Comparison of ENCODE assay signal across 8 cellular contexts in the genomic region with DNA sequence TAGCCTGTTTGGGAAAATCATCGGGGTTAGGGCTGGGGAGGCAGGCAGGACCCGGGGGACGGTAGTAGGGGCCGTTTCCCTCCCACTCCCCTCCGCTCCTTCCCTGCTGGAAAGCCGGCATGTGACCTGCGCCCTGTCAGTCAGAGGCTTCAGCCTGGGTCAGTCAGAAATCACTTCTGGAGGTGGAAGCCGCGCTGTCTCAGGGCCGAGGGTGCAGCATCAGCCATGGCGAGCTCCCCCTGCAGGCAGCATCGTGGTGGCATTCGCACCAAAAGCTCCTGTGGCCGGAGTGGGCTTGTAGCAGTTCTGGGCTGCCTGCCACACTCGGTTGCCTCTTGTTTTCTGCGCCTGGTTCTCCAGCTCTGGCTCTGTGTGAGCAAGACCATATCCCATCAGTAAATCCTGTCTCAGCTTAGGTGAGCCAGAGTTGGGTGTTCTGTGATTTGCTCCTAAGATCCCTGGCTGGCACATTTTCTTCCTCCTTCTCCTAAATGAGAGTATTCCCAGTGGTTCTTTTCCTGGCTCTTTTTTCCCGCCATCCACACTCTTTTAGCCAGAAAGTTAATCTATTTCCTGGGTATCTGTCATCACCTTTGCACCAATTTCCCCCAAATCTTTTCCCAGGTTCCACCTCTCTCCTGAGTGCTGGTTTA. TPM values are rescaled to one million over a fixed set of nuclear protein-coding genes. Genes with fewer than 3 reads are reported as not detected.
DNase-seq lines count a peak whose midpoint lies in the region; ATAC-seq and TF ChIP-seq lines count a peak whose summit lies in the region.

No MANE protein-coding gene starts in this region.

- no peaks in the 10 kb centered on the region for H3K36me3 Mint-ChIP-seq in GM23338 (ENCODE audit: low read depth)

- H2AFZ ChIP-seq in GM23338 = peak overlapping the region; percentile 96
- H2AFZ ChIP-seq in Karpas-422 (ENCODE audit: low read length) = no peak overlapping the region

- no peaks in the 10 kb centered on the region for H3K36me3 ChIP-seq in GM23338 (ENCODE audit: insufficient read depth)
- no peaks in the 10 kb centered on the region for H3K36me3 ChIP-seq in Karpas-422 (ENCODE audit: insufficient read depth, low read length)
- H3K36me3 ChIP-seq in lower lobe of right lung = no peaks in the 10 kb centered on the region

- ATAC-seq in GM23338 (peak; percentile 98), lower lobe of right lung (peak; percentile 95)

- no peaks in the 10 kb centered on the region for H3K9me3 ChIP-seq in Karpas-422 (ENCODE audit: low read length)
- H3K9me3 ChIP-seq in lower lobe of right lung = no peaks in the 10 kb centered on the region

- H3K27ac ChIP-seq in GM23338 (ENCODE audit: low read depth) = no peak overlapping the region
- no peak overlapping the region for H3K27ac ChIP-seq in Karpas-422 (ENCODE audit: low read length)
- H3K27ac ChIP-seq in lower lobe of right lung = no peak overlapping the region

- H3K4me3 ChIP-seq in GM23338 = peak overlapping the region; percentile 43
- H3K4me3 ChIP-seq in Karpas-422 (ENCODE audit: low read length) = no peak overlapping the region
- no peak overlapping the region for H3K4me3 ChIP-seq in choroid plexus epithelial cell (ENCODE audit: low read depth, low read length)
- no peak overlapping the region for H3K4me3 ChIP-seq in lower lobe of right lung

- H3K4me1 ChIP-seq in GM23338 (ENCODE audit: insufficient read depth) = peaks cover 1% of the 10 kb centered on the region; the same call in 1 of the 2 replicates
- no peaks in the 10 kb centered on the region for H3K4me1 ChIP-seq in Karpas-422 (ENCODE audit: low read length)
- H3K4me1 ChIP-seq in lower lobe of right lung = no peaks in the 10 kb centered on the region

- peak; percentile 58 for TF ChIP-seq CTCF in GM12801 (IDR thresholded peaks at IDR 0.05; ENCODE audit: extremely low read depth, insufficient read length)
- TF ChIP-seq CTCF in GM23338 (conservative IDR thresholded peaks at IDR 0.05; ENCODE audit: low read depth in 2 of 2) = peak; percentile 76 to 98
- peak; percentile 85 for TF ChIP-seq CTCF in choroid plexus epithelial cell (conservative IDR thresholded peaks at IDR 0.05; ENCODE audit: low read depth, low read length)
- peak; percentile 86 for TF ChIP-seq CTCF in lower lobe of right lung (IDR thresholded peaks at IDR 0.05)

- DNase-seq in GM23338 (ENCODE audit: low spot score) (peak; percentile 96), Karpas-422 (peak; percentile 79), choroid plexus epithelial cell (ENCODE audit: low read depth) (peak; percentile 81), lower lobe of right lung (peak; percentile 88), cortex of kidney (lab: John Stamatoyannopoulos, UW) (no peak)
- DNase-seq in activated CD4-positive, CD25-positive, alpha-beta regulatory T cell treated with anti-CD3 and anti-CD28 coated beads, Interleukin-2, amount 50 U/mL, for 72 hours = peak; percentile 80
- peak; percentile 72 to 84 for DNase-seq in stimulated activated CD8-positive, alpha-beta memory T cell treated with anti-CD3 and anti-CD28 coated beads, Interleukin-2, amount 100 ng/mL, for 48 hours (ENCODE audit: low read depth in 2 of 2)

- peaks cover 16% of the 10 kb centered on the region for H3K4me1 Mint-ChIP-seq in GM23338

- no peak overlapping the region for H3K27ac Mint-ChIP-seq in GM23338

- no peaks in the 10 kb centered on the region for H3F3A ChIP-seq in GM23338 (replicated peaks; ENCODE audit: low read depth)

- no peaks in the 10 kb centered on the region for H3K27me3 ChIP-seq in GM23338 (ENCODE audit: insufficient read depth)
- H3K27me3 ChIP-seq in Karpas-422 (ENCODE audit: low read length) = no peaks in the 10 kb centered on the region
- no peaks in the 10 kb centered on the region for H3K27me3 ChIP-seq in lower lobe of right lung (ENCODE audit: low read depth)

- H3K9me2 ChIP-seq in GM23338 (ENCODE audit: insufficient read depth) = no peaks in the 10 kb centered on the region
- no peaks in the 10 kb centered on the region for H3K9me2 ChIP-seq in Karpas-422 (replicated peaks; ENCODE audit: insufficient read depth, low read length)

- H3K4me3 Mint-ChIP-seq in GM23338 = peak overlapping the region; percentile 20

- no peaks in the 10 kb centered on the region for H4K20me1 ChIP-seq in GM23338 (replicated peaks; ENCODE audit: insufficient read depth)
- H4K20me1 ChIP-seq in Karpas-422 (ENCODE audit: insufficient read depth, low read depth, low read length) = no peaks in the 10 kb centered on the region

- H3K4me2 ChIP-seq in GM23338 (peak overlapping the region; percentile 68), Karpas-422 (ENCODE audit: low read depth, low read length, poor library complexity, severe bottlenecking) (no peak overlapping the region)

- no peaks in the 10 kb centered on the region for H3K9me3 Mint-ChIP-seq in GM23338

- intact Hi-C loops in lower lobe of right lung (cut with DNase I) = no loop called here

- H3K79me2 ChIP-seq in GM23338 (replicated peaks; ENCODE audit: insufficient read depth) (no peaks in the 10 kb centered on the region), Karpas-422 (ENCODE audit: low read length) (no peaks in the 10 kb centered on the region)

- H3K27me3 Mint-ChIP-seq in GM23338 (ENCODE audit: insufficient read depth, low read depth, poor library complexity) = peaks cover 5% of the 10 kb centered on the region

- H3K9ac ChIP-seq in Karpas-422 (ENCODE audit: low read length) = no peak overlapping the region

TF ChIP-seq in GM23338, 12 proteins besides CTCF, POLR2A, EP300 and RAD21:
- TF ChIP-seq JUNB (IDR thresholded peaks at IDR 0.05; ENCODE audit: unreplicated experiment) = no peak
- TF ChIP-seq STAT1 (IDR thresholded peaks at IDR 0.05; ENCODE audit: unreplicated experiment) = no peak
- no peak for TF ChIP-seq ZNF114 (CRISPR knock-in tag; IDR thresholded peaks at IDR 0.05)
- TF ChIP-seq, protein P1, sequence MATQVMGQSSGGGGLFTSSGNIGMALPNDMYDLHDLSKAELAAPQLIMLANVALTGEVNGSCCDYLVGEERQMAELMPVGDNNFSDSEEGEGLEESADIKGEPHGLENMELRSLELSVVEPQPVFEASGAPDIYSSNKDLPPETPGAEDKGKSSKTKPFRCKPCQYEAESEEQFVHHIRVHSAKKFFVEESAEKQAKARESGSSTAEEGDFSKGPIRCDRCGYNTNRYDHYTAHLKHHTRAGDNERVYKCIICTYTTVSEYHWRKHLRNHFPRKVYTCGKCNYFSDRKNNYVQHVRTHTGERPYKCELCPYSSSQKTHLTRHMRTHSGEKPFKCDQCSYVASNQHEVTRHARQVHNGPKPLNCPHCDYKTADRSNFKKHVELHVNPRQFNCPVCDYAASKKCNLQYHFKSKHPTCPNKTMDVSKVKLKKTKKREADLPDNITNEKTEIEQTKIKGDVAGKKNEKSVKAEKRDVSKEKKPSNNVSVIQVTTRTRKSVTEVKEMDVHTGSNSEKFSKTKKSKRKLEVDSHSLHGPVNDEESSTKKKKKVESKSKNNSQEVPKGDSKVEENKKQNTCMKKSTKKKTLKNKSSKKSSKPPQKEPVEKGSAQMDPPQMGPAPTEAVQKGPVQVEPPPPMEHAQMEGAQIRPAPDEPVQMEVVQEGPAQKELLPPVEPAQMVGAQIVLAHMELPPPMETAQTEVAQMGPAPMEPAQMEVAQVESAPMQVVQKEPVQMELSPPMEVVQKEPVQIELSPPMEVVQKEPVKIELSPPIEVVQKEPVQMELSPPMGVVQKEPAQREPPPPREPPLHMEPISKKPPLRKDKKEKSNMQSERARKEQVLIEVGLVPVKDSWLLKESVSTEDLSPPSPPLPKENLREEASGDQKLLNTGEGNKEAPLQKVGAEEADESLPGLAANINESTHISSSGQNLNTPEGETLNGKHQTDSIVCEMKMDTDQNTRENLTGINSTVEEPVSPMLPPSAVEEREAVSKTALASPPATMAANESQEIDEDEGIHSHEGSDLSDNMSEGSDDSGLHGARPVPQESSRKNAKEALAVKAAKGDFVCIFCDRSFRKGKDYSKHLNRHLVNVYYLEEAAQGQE (IDR thresholded peaks at IDR 0.05; ENCODE audit: unreplicated experiment) = no peak
- no peak for TF ChIP-seq CREB1 (CRISPR knock-in tag; IDR thresholded peaks at IDR 0.05; ENCODE audit: low read depth)
TF ChIP-seq in GM23338: peak in this region for 0.

RNA-seq across cellular contexts. Expression of a gene that starts 17.3 kb away (rescaled TPM):
- 9.6 and 11.3 TPM in 2 replicates for total RNA-seq in GM23338 (2014; rRNA removed; shearing (Covaris generic))
- polyA plus RNA-seq in GM23338 (2016; fragmentation: Nextera tagmentation; extraction: Ambion mirVana) = 2.8 and 2.9 TPM in 2 replicates
- total RNA-seq in Karpas-422 (2014; rRNA removed; shearing (Covaris generic); ENCODE audit: low replicate concordance) = not detected in 2 replicates
- total RNA-seq in lower lobe of right lung = 13.2 TPM

Comparison
In these comparisons a context has a peak if more than half of its experiments do, and no peak if none do; other contexts are left out.
1. RNA of a gene that starts 17.3 kb away (total RNA-seq): 13.2 TPM in lower lobe of right lung (single experiment) and 9.6 to 11.3 TPM in GM23338; not detected in Karpas-422; every median in the first group is over 10 times any median in the second.
2. Peak in every context shown above with its lines, with median percentiles within 50 percentile points of each other: CTCF ChIP-seq.